Comparison of ENCODE assay signal across 8 cellular contexts in the genomic region with DNA sequence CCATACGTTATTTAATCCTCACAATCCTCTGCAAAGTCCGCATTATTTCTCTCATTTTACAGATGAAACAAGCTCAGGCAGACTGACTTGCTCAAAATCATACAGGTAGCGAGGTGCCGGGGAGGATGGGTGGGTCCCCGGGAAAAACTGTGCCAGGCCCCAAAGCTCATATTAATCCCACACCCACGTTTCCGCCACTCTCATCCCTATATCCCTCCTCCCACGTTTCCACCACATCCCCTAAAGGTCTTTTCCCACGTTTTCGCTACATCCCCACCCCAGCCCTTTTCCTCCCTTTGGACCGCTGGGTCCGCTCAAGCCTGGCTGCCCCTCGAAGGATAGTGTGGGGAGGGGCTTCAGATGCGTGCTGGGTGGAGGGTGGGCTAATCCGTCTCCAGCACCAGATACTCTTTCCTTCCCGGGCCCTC. TPM values are rescaled to one million over a fixed set of nuclear protein-coding genes. Genes with fewer than 3 reads are reported as not detected.
DNase-seq lines count a peak whose midpoint lies in the region; ATAC-seq and TF ChIP-seq lines count a peak whose summit lies in the region.

No MANE protein-coding gene starts in this region.

- no peak for TF ChIP-seq CTCF in VCaP (conservative IDR thresholded peaks at IDR 0.05)
- TF ChIP-seq CTCF in smooth muscle cell (IDR thresholded peaks at IDR 0.05; ENCODE audit: borderline replicate concordance, insufficient read depth, poor library complexity, severe bottlenecking) = no peak

- peak overlapping the region; percentile 96 for H3K4me3 ChIP-seq in smooth muscle cell

- peaks cover 8% of the 10 kb centered on the region for H3F3A ChIP-seq in smooth muscle cell (ENCODE audit: low read depth)

- no peaks in the 10 kb centered on the region for H3K27me3 ChIP-seq in smooth muscle cell (ENCODE audit: low read depth)

- H3K9ac ChIP-seq in smooth muscle cell (ENCODE audit: low read depth) = peak overlapping the region; percentile 84

- DNase-seq in HEK293T (ENCODE audit: extremely low spot score) = no peak
- peak; percentile 3 for DNase-seq in germinal center (ENCODE audit: low spot score)
- DNase-seq in smooth muscle cell (lab: John Stamatoyannopoulos, UW; ENCODE audit: unreplicated experiment) = no peak
- DNase-seq in islet precursor cell = no peak

- H3K4me1 ChIP-seq in smooth muscle cell (ENCODE audit: low read depth) = peaks cover 29% of the 10 kb centered on the region

- H3K79me2 ChIP-seq in smooth muscle cell (ENCODE audit: low read depth) = peaks cover 36% of the 10 kb centered on the region

- POLR2A ChIA-PET in HEK293T (lab: Yijun Ruan, JAX) = interaction anchor here (0.7 kb wide), 1 partner anchor 13 kb away, joined by 3 read pairs; no protein-coding TSS in a partner anchor

- H3K9me3 ChIP-seq in smooth muscle cell (replicated peaks; ENCODE audit: low read depth) = no peaks in the 10 kb centered on the region

- ATAC-seq in GM18505 (IDR thresholded peaks at IDR 0.05; ENCODE audit: unreplicated experiment) (no peak), GM21447 (IDR thresholded peaks at IDR 0.05; ENCODE audit: unreplicated experiment) (no peak), HG02885 (IDR thresholded peaks at IDR 0.05; ENCODE audit: poor library complexity, unreplicated experiment) (no peak)

- 17% methylated on average over 16 of the region's 16 CpGs for WGBS in smooth muscle cell (ENCODE audit: low lambda C conversion rate)

- peak overlapping the region; percentile 96 for H2AFZ ChIP-seq in smooth muscle cell (ENCODE audit: low read depth)

- TF ChIP-seq POLR2A in GM18505 (IDR thresholded peaks at IDR 0.05; ENCODE audit: borderline replicate concordance, extremely low read depth, insufficient read depth, insufficient read length) = no peak

- H4K20me1 ChIP-seq in smooth muscle cell (ENCODE audit: low read depth) = peaks cover 19% of the 10 kb centered on the region

- H3K36me3 ChIP-seq in smooth muscle cell (ENCODE audit: low read depth) = no peaks in the 10 kb centered on the region

- peak overlapping the region; percentile 92 for H3K4me2 ChIP-seq in smooth muscle cell

- CTCF ChIA-PET in HEK293T (lab: Yijun Ruan, JAX) = interaction anchor here (0.7 kb wide), 1 partner anchor 1334 kb away, joined by 3 read pairs; no protein-coding TSS in a partner anchor

- H3K27ac ChIP-seq in VCaP (peak overlapping the region; percentile 63), smooth muscle cell (ENCODE audit: low read depth) (peak overlapping the region; percentile 44)

TF ChIP-seq in HEK293T, 16 proteins besides CTCF, POLR2A, EP300 and RAD21:
- TF ChIP-seq FOXK2 (IDR thresholded peaks at IDR 0.05) = no peak
- peak; percentile 64 for TF ChIP-seq L3MBTL2 (conservative IDR thresholded peaks at IDR 0.05)
- peak; percentile 72 for TF ChIP-seq ZNF384 (IDR thresholded peaks at IDR 0.05)

RNA-seq across cellular contexts. Expression of gene FSD1L, which starts 0.4 kb away (rescaled TPM):
- total RNA-seq in smooth muscle cell = 7.5 TPM in 2 replicates
- 1.0 and 3.2 TPM in 2 replicates for polyA plus RNA-seq in smooth muscle cell
